1 cellular context compared by ENCODE assay signal in the genomic region with DNA sequence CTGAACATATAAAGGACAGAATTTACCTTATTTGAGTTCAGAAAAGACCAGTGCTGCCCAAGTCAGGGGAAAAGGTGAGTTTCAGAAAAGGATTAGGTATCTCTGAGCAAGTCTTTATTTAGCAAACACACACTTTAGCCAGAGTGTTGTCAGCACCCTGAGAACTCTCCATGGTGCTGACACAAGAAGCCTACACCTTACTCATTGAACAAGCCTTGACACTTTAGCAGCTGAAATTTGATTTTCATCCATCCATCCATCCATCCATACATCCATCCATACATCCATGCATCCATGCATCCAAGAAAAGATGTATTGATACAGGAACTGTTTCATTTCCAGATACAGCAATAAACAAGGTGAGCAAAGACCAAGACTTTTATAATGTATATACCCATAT.
TF ChIP-seq lines count a peak whose summit lies in the region.

No MANE protein-coding gene starts in this region.

TF ChIP-seq in GM23338, 12 proteins besides CTCF, POLR2A, EP300 and RAD21:
- TF ChIP-seq, protein P1, sequence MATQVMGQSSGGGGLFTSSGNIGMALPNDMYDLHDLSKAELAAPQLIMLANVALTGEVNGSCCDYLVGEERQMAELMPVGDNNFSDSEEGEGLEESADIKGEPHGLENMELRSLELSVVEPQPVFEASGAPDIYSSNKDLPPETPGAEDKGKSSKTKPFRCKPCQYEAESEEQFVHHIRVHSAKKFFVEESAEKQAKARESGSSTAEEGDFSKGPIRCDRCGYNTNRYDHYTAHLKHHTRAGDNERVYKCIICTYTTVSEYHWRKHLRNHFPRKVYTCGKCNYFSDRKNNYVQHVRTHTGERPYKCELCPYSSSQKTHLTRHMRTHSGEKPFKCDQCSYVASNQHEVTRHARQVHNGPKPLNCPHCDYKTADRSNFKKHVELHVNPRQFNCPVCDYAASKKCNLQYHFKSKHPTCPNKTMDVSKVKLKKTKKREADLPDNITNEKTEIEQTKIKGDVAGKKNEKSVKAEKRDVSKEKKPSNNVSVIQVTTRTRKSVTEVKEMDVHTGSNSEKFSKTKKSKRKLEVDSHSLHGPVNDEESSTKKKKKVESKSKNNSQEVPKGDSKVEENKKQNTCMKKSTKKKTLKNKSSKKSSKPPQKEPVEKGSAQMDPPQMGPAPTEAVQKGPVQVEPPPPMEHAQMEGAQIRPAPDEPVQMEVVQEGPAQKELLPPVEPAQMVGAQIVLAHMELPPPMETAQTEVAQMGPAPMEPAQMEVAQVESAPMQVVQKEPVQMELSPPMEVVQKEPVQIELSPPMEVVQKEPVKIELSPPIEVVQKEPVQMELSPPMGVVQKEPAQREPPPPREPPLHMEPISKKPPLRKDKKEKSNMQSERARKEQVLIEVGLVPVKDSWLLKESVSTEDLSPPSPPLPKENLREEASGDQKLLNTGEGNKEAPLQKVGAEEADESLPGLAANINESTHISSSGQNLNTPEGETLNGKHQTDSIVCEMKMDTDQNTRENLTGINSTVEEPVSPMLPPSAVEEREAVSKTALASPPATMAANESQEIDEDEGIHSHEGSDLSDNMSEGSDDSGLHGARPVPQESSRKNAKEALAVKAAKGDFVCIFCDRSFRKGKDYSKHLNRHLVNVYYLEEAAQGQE (IDR thresholded peaks at IDR 0.05; ENCODE audit: unreplicated experiment), result peak; percentile 85
- TF ChIP-seq CREB1 (CRISPR knock-in tag; IDR thresholded peaks at IDR 0.05; ENCODE audit: low read depth) (no peak), POLR2AphosphoS5 (IDR thresholded peaks at IDR 0.05; ENCODE audit: low read depth) (no peak), NANOG (IDR thresholded peaks at IDR 0.05; ENCODE audit: borderline replicate concordance) (no peak), ETS1 (IDR thresholded peaks at IDR 0.05) (no peak), EZH2 (IDR thresholded peaks at IDR 0.05; ENCODE audit: low read depth, unreplicated experiment) (no peak)
- TF ChIP-seq, protein P2, sequence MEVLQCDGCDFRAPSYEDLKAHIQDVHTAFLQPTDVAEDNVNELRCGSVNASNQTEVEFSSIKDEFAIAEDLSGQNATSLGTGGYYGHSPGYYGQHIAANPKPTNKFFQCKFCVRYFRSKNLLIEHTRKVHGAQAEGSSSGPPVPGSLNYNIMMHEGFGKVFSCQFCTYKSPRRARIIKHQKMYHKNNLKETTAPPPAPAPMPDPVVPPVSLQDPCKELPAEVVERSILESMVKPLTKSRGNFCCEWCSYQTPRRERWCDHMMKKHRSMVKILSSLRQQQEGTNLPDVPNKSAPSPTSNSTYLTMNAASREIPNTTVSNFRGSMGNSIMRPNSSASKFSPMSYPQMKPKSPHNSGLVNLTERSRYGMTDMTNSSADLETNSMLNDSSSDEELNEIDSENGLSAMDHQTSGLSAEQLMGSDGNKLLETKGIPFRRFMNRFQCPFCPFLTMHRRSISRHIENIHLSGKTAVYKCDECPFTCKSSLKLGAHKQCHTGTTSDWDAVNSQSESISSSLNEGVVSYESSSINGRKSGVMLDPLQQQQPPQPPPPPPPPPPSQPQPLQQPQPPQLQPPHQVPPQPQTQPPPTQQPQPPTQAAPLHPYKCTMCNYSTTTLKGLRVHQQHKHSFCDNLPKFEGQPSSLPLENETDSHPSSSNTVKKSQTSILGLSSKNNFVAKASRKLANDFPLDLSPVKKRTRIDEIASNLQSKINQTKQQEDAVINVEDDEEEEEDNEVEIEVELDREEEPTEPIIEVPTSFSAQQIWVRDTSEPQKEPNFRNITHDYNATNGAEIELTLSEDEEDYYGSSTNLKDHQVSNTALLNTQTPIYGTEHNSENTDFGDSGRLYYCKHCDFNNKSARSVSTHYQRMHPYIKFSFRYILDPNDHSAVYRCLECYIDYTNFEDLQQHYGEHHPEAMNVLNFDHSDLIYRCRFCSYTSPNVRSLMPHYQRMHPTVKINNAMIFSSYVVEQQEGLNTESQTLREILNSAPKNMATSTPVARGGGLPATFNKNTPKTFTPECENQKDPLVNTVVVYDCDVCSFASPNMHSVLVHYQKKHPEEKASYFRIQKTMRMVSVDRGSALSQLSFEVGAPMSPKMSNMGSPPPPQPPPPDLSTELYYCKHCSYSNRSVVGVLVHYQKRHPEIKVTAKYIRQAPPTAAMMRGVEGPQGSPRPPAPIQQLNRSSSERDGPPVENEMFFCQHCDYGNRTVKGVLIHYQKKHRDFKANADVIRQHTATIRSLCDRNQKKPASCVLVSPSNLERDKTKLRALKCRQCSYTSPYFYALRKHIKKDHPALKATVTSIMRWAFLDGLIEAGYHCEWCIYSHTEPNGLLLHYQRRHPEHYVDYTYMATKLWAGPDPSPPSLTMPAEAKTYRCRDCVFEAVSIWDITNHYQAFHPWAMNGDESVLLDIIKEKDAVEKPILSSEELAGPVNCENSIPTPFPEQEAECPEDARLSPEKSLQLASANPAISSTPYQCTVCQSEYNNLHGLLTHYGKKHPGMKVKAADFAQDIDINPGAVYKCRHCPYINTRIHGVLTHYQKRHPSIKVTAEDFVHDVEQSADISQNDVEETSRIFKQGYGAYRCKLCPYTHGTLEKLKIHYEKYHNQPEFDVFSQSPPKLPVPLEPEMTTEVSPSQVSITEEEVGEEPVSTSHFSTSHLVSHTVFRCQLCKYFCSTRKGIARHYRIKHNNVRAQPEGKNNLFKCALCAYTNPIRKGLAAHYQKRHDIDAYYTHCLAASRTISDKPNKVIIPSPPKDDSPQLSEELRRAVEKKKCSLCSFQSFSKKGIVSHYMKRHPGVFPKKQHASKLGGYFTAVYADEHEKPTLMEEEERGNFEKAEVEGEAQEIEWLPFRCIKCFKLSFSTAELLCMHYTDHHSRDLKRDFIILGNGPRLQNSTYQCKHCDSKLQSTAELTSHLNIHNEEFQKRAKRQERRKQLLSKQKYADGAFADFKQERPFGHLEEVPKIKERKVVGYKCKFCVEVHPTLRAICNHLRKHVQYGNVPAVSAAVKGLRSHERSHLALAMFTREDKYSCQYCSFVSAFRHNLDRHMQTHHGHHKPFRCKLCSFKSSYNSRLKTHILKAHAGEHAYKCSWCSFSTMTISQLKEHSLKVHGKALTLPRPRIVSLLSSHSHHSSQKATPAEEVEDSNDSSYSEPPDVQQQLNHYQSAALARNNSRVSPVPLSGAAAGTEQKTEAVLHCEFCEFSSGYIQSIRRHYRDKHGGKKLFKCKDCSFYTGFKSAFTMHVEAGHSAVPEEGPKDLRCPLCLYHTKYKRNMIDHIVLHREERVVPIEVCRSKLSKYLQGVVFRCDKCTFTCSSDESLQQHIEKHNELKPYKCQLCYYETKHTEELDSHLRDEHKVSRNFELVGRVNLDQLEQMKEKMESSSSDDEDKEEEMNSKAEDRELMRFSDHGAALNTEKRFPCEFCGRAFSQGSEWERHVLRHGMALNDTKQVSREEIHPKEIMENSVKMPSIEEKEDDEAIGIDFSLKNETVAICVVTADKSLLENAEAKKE (CRISPR knock-in tag; IDR thresholded peaks at IDR 0.05), result no peak
